ENCODE assay signal across 17 cellular contexts in the genomic region with DNA sequence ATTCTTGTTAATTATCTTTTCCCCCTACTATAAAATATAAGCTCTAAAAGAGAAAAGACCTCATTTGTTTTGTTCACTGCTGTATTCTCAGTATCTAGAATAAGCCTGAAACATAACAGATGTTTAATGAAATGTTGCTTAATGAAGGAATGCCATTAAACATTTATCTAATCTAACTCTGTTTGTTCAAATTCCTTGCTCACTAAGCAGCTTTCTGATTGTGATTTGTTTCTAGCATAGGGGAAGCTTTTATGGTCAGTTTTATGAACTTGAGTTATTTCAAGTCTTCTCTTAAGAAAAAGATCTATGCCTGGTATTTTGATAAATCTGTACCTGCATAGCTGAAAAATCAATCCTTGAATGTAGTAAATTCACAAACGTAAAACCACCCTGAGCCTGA.
DNase-seq lines count a peak whose midpoint lies in the region; ATAC-seq and TF ChIP-seq lines count a peak whose summit lies in the region.
"Had no signal": no experiment of that assay in that cellular context is flagged by ENCODE, and none has a peak within 500 bp of the region (broad histone marks: within the 10 kb centered on the region; RNA-seq: fewer than 3 reads in every experiment).

No MANE protein-coding gene starts in this region.

- H3K27ac Mint-ChIP-seq in MCF 10A (ENCODE audit: low read depth, unreplicated experiment) = peak overlapping the region; percentile 57
- H3K27ac Mint-ChIP-seq in activated T-helper 17 cell treated with anti-CD3 and anti-CD28 coated beads, Interleukin-2, amount 50 U/mL, for 72 hours = no peak overlapping the region
- H3K27ac Mint-ChIP-seq: B cell, CD14-positive monocyte had no signal

- intact Hi-C loops in MCF 10A (cut with micrococcal nuclease) (no loop called here), mammary epithelial cell (cut with micrococcal nuclease) (no loop called here), stomach (cut with DNase I; ENCODE audit: low total_unique reads) (no loop called here)

- in situ Hi-C loops in mammary epithelial cell (cut with MboI; ENCODE audit: low sequenced_read_pairs in 2 of 2) = no loop called here

- H3K4me1 ChIP-seq in mammary epithelial cell (ENCODE audit: insufficient read depth, low read length) (peaks cover 7% of the 10 kb centered on the region), stomach (peaks cover 0 to 19% (median 6%) of the 10 kb centered on the region in 4 donors)

- H3K9me3 ChIP-seq in mammary epithelial cell (replicated peaks; ENCODE audit: insufficient read depth, low read length) (no peaks in the 10 kb centered on the region), stomach (no peaks in the 10 kb centered on the region)

- H3K36me3 Mint-ChIP-seq in MCF 10A (ENCODE audit: insufficient read depth, unreplicated experiment) = no peaks in the 10 kb centered on the region
- H3K36me3 Mint-ChIP-seq in activated T-helper 17 cell treated with anti-CD3 and anti-CD28 coated beads, Interleukin-2, amount 50 U/mL, for 72 hours (ENCODE audit: low read depth) = peaks cover 29% of the 10 kb centered on the region

- dilution Hi-C loops in mammary epithelial cell (cut with HindIII; ENCODE audit: low sequenced_read_pairs) = no loop called here

- H3K9me3 Mint-ChIP-seq in MCF 10A (ENCODE audit: unreplicated experiment) = peaks cover 7% of the 10 kb centered on the region
- H3K9me3 Mint-ChIP-seq in activated T-helper 17 cell treated with anti-CD3 and anti-CD28 coated beads, Interleukin-2, amount 50 U/mL, for 72 hours = peaks cover 3% of the 10 kb centered on the region

- H3K4me1 Mint-ChIP-seq in MCF 10A (ENCODE audit: insufficient read depth, unreplicated experiment) = peaks cover 17% of the 10 kb centered on the region
- peaks cover 8% of the 10 kb centered on the region for H3K4me1 Mint-ChIP-seq in activated T-helper 17 cell treated with anti-CD3 and anti-CD28 coated beads, Interleukin-2, amount 50 U/mL, for 72 hours

- H3K79me2 ChIP-seq in mammary epithelial cell (ENCODE audit: insufficient read depth, low read length) = no peaks in the 10 kb centered on the region

- TF ChIP-seq POLR2A in stomach (IDR thresholded peaks at IDR 0.05) = no peak

- ATAC-seq in activated T-helper 17 cell treated with anti-CD3 and anti-CD28 coated beads, Interleukin-2, amount 50 U/mL, for 72 hours (replicated peaks) = no peak

- no peak overlapping the region for H3K27ac ChIP-seq in mammary epithelial cell (ENCODE audit: insufficient read depth, low read depth, low read length)
- H3K27ac ChIP-seq in stomach = peak overlapping the region in 1 of 5 donors; percentile 54

- TF ChIP-seq EP300 in stomach (IDR thresholded peaks at IDR 0.05) = no peak

- no peaks in the 10 kb centered on the region for H3K36me3 ChIP-seq in mammary epithelial cell (ENCODE audit: insufficient read depth, low read length)
- no peaks in the 10 kb centered on the region for H3K36me3 ChIP-seq in stomach

- no peaks in the 10 kb centered on the region for H4K20me1 ChIP-seq in mammary epithelial cell (ENCODE audit: insufficient read depth, low read length)

- DNase-seq in MCF 10A (ENCODE audit: unreplicated experiment) (no peak), mammary epithelial cell (no peak), choroid plexus epithelial cell (ENCODE audit: low read depth) (peak; percentile 16), left kidney (ENCODE audit: low read depth, low spot score) (peak; percentile 7), UCSD-AML1 (lab: John Stamatoyannopoulos, UW; ENCODE audit: unreplicated experiment) (no peak), anterior cingulate cortex (lab: John Stamatoyannopoulos, UW) (no peak), stomach (no peak)
- DNase-seq: Karpas-422, NCI-H1417, NCI-H1694 treated with DMSO at 0.1 percent for 48 hours, NCI-H446, NCI-H526, PC-3, Right ventricle myocardium superior had no signal

- whole genome bisulfite sequencing in mammary epithelial cell (ENCODE audit: low coverage, missing lambda C conversion rate) = 100% methylated on average over 1 of the region's 1 CpG
- WGBS in stomach, 5 donors = 22 to 65% (median 45%) methylated on average over 1 of the region's 1 CpG

- H3K9ac ChIP-seq in mammary epithelial cell (ENCODE audit: insufficient read depth, low read length) = no peak overlapping the region

- POLR2A ChIA-PET in MCF 10A (lab: Yijun Ruan, JAX) = interaction anchor here (1.2 kb wide), 1 partner anchor 8 kb away, joined by 4 read pairs; no protein-coding TSS in a partner anchor

- BruUV-seq in MCF 10A (replicated peaks; lab: Mats Ljungman, UMichigan) (no TSS peak), mammary epithelial cell (replicated peaks; lab: Mats Ljungman, UMichigan) (no TSS peak)

- TF ChIP-seq CTCF in MCF 10A (IDR thresholded peaks at IDR 0.05; ENCODE audit: unreplicated experiment) = no peak
- TF ChIP-seq CTCF in mammary epithelial cell (conservative IDR thresholded peaks at IDR 0.05 in 1 of 2, IDR thresholded peaks at IDR 0.05 in 1 of 2; ENCODE audit: extremely low read depth in 1 of 2, insufficient read depth in 1 of 2, low read depth in 1 of 2, low read length in 2 of 2) = no peak
- no peak for TF ChIP-seq CTCF in choroid plexus epithelial cell (conservative IDR thresholded peaks at IDR 0.05; ENCODE audit: low read depth, low read length)
- no peak for TF ChIP-seq CTCF in stomach (IDR thresholded peaks at IDR 0.05)

- no peak overlapping the region for H3K4me3 Mint-ChIP-seq in MCF 10A (ENCODE audit: unreplicated experiment)
- no peak overlapping the region for H3K4me3 Mint-ChIP-seq in activated T-helper 17 cell treated with anti-CD3 and anti-CD28 coated beads, Interleukin-2, amount 50 U/mL, for 72 hours
- H3K4me3 Mint-ChIP-seq: B cell, CD14-positive monocyte had no signal

- H2AFZ ChIP-seq in mammary epithelial cell (ENCODE audit: low read depth, low read length) = no peak overlapping the region

- H3K4me3 ChIP-seq in mammary epithelial cell (replicated peaks in 1 of 3; ENCODE audit: insufficient read depth in 1 of 3, low read depth in 2 of 3, low read length in 3 of 3) = no peak overlapping the region
- H3K4me3 ChIP-seq in choroid plexus epithelial cell (ENCODE audit: low read depth, low read length) = no peak overlapping the region
- H3K4me3 ChIP-seq in stomach = no peak overlapping the region

- H3K27me3 ChIP-seq in mammary epithelial cell (ENCODE audit: insufficient read depth, low read length) (no peaks in the 10 kb centered on the region), stomach (no peaks in the 10 kb centered on the region)

- H3K27me3 Mint-ChIP-seq in MCF 10A (ENCODE audit: insufficient read depth, unreplicated experiment) = no peaks in the 10 kb centered on the region
- no peaks in the 10 kb centered on the region for H3K27me3 Mint-ChIP-seq in activated T-helper 17 cell treated with anti-CD3 and anti-CD28 coated beads, Interleukin-2, amount 50 U/mL, for 72 hours
- H3K27me3 Mint-ChIP-seq: B cell had no signal

- no peak overlapping the region for H3K4me2 ChIP-seq in mammary epithelial cell (ENCODE audit: insufficient read depth, low read depth, low read length)

- CTCF ChIA-PET in MCF 10A (lab: Yijun Ruan, JAX) = no interaction called here
- CTCF ChIA-PET in mammary epithelial cell (lab: Charles Lee; ENCODE audit: low non-redundant PET) = no interaction called here

Comparison
In these comparisons a context has a peak if more than half of its experiments do, and no peak if none do; other contexts are left out.
1. DNase-seq: peak in choroid plexus epithelial cell (single experiment) and left kidney (single experiment); none in MCF 10A (single experiment), mammary epithelial cell (single experiment), UCSD-AML1 (single experiment), anterior cingulate cortex (0 of 58) and stomach (single experiment).